14 cellular contexts compared by ENCODE assay signal in the genomic region with DNA sequence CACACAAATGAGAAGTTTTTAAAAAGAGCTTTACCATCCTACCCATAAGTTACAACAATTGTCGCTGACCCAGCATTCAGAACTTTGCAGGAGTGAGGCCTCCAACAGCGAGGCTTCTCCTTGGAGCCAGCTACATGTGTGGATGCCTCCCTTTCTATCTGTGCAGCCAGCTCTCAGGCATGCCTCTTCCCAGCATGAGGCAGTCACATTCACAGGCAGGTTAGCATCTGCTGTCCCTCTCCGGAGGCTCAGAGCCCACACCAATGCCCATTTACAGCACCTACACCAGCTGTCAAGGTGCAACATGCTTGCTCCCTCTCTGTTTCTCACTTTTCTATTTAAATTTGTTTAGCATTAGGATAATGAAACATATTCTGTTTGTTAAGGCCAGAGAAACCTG.
DNase-seq lines count a peak whose midpoint lies in the region; ATAC-seq and TF ChIP-seq lines count a peak whose summit lies in the region.
"Had no signal": no experiment of that assay in that cellular context is flagged by ENCODE, and none has a peak within 500 bp of the region (broad histone marks: within the 10 kb centered on the region; RNA-seq: fewer than 3 reads in every experiment).

No MANE protein-coding gene starts in this region.

- H3K4me1 Mint-ChIP-seq in neural progenitor cell = peaks cover 43% of the 10 kb centered on the region
- no peaks in the 10 kb centered on the region for H3K4me1 Mint-ChIP-seq in natural killer cell treated with Interleukin-12 subunit alpha and Interleukin-12 subunit beta and Interleukin-15 and Interleukin-18, amount 100 ng/mL, for 72 hours (ENCODE audit: low read depth in 2 of 2)
- H3K4me1 Mint-ChIP-seq: CD4-positive, alpha-beta memory T cell had no signal

- H2AFZ ChIP-seq in neural progenitor cell (replicated peaks) = no peak overlapping the region
- H2AFZ ChIP-seq: GM23248 had no signal

- in situ Hi-C loops in G401 (cut with HindIII; ENCODE audit: low sequenced_read_pairs) = no loop called here

- H3K27ac ChIP-seq in neural progenitor cell = no peak overlapping the region
- H3K27ac ChIP-seq in heart left ventricle = no peak overlapping the region
- H3K27ac ChIP-seq: C4-2B, GM23248 had no signal

- H3K4me3 Mint-ChIP-seq in neural progenitor cell = no peak overlapping the region
- H3K4me3 Mint-ChIP-seq in natural killer cell treated with Interleukin-12 subunit alpha and Interleukin-12 subunit beta and Interleukin-15 and Interleukin-18, amount 100 ng/mL, for 72 hours = no peak overlapping the region
- H3K4me3 Mint-ChIP-seq: CD4-positive, alpha-beta memory T cell had no signal

- H3K4me1 ChIP-seq in neural progenitor cell (peaks cover 22% of the 10 kb centered on the region), heart left ventricle (no peaks in the 10 kb centered on the region)
- H3K4me1 ChIP-seq: BE2C had no signal

- H3K4me3 ChIP-seq in neural progenitor cell (no peak overlapping the region), heart left ventricle (no peak overlapping the region)
- H3K4me3 ChIP-seq: GM23248 had no signal

- TF ChIP-seq CTCF in neural progenitor cell (IDR thresholded peaks at IDR 0.05) = no peak
- no peak for TF ChIP-seq CTCF in heart left ventricle (IDR thresholded peaks at IDR 0.05)

- ATAC-seq in natural killer cell treated with Interleukin-12 subunit alpha and Interleukin-12 subunit beta and Interleukin-15 and Interleukin-18, amount 100 ng/mL, for 72 hours = no peak
- no peak for ATAC-seq in heart left ventricle
- ATAC-seq: HCT116 had no signal

- H3K36me3 ChIP-seq in neural progenitor cell (no peaks in the 10 kb centered on the region), heart left ventricle (no peaks in the 10 kb centered on the region)
- H3K36me3 ChIP-seq: BE2C had no signal

- H3K9me3 ChIP-seq in neural progenitor cell (ENCODE audit: low read depth) (no peaks in the 10 kb centered on the region), heart left ventricle (no peaks in the 10 kb centered on the region)
- H3K9me3 ChIP-seq: BE2C had no signal

- H3K27me3 ChIP-seq in neural progenitor cell (no peaks in the 10 kb centered on the region), heart left ventricle (peaks cover 0 to 46% (median 0%) of the 10 kb centered on the region in 9 donors)
- H3K27me3 ChIP-seq: BE2C had no signal

- peaks cover 3% of the 10 kb centered on the region for H3K9me3 Mint-ChIP-seq in neural progenitor cell
- H3K9me3 Mint-ChIP-seq in natural killer cell treated with Interleukin-12 subunit alpha and Interleukin-12 subunit beta and Interleukin-15 and Interleukin-18, amount 100 ng/mL, for 72 hours = no peaks in the 10 kb centered on the region

- WGBS in heart left ventricle, 4 donors = 81 to 93% (median 83%) methylated on average over 3 of the region's 3 CpGs

- H3F3A ChIP-seq in neural progenitor cell (ENCODE audit: low read depth) = peaks cover 8% of the 10 kb centered on the region

- intact Hi-C loops in heart left ventricle (cut with DNase I) = no loop called here

- H3K27ac Mint-ChIP-seq in neural progenitor cell = no peak overlapping the region
- no peak overlapping the region for H3K27ac Mint-ChIP-seq in natural killer cell treated with Interleukin-12 subunit alpha and Interleukin-12 subunit beta and Interleukin-15 and Interleukin-18, amount 100 ng/mL, for 72 hours
- H3K27ac Mint-ChIP-seq: CD4-positive, alpha-beta memory T cell had no signal

- peak overlapping the region; percentile 42 for H3K4me2 ChIP-seq in neural progenitor cell

- no peaks in the 10 kb centered on the region for H3K79me2 ChIP-seq in neural progenitor cell (ENCODE audit: low read depth)

- no peak for TF ChIP-seq POLR2A in heart left ventricle (IDR thresholded peaks at IDR 0.05)

- H3K36me3 Mint-ChIP-seq in neural progenitor cell = no peaks in the 10 kb centered on the region
- H3K36me3 Mint-ChIP-seq in natural killer cell treated with Interleukin-12 subunit alpha and Interleukin-12 subunit beta and Interleukin-15 and Interleukin-18, amount 100 ng/mL, for 72 hours = no peaks in the 10 kb centered on the region
- H3K36me3 Mint-ChIP-seq: CD4-positive, alpha-beta memory T cell had no signal

- no peaks in the 10 kb centered on the region for H4K20me1 ChIP-seq in neural progenitor cell (ENCODE audit: low read depth)

- peaks cover 5% of the 10 kb centered on the region for H3K27me3 Mint-ChIP-seq in neural progenitor cell (ENCODE audit: insufficient read depth, low read depth)
- H3K27me3 Mint-ChIP-seq in natural killer cell treated with Interleukin-12 subunit alpha and Interleukin-12 subunit beta and Interleukin-15 and Interleukin-18, amount 100 ng/mL, for 72 hours = peaks cover 11 to 12% of the 10 kb centered on the region in 2 donors

- DNase-seq in G401 (ENCODE audit: low spot score) (peak; percentile 85), NCI-H2171 treated with DMSO at 0.1 percent for 48 hours (lab: John Stamatoyannopoulos, UW) (peak; percentile 63), cerebellar cortex (ENCODE audit: low spot score) (peak; percentile 81), neural progenitor cell (ENCODE audit: low spot score) (peak; percentile 28), T1000 (lab: John Stamatoyannopoulos, UW) (no peak), heart left ventricle (no peak)
- no peak for DNase-seq in natural killer cell treated with Interleukin-12 subunit alpha and Interleukin-12 subunit beta and Interleukin-15 and Interleukin-18, amount 100 ng/mL, for 72 hours (ENCODE audit: low spot score)
- DNase-seq: BE2C; CD4-positive, alpha-beta memory T cell; DMS53; GM23248; IMR-90 had no signal

- no peak overlapping the region for H3K9ac ChIP-seq in neural progenitor cell
- H3K9ac ChIP-seq: GM23248 had no signal

Comparison
In these comparisons a context has a peak if more than half of its experiments do, and no peak if none do; other contexts are left out.
1. DNase-seq: peak in G401 (single experiment), NCI-H2171 treated with DMSO at 0.1 percent for 48 hours (single experiment), cerebellar cortex (single experiment) and neural progenitor cell (single experiment); none in T1000 (single experiment), natural killer cell treated with Interleukin-12 subunit alpha and Interleukin-12 subunit beta and Interleukin-15 and Interleukin-18, amount 100 ng/mL, for 72 hours (single experiment) and heart left ventricle (0 of 5).